8 cellular contexts compared by ENCODE assay signal in the genomic region with DNA sequence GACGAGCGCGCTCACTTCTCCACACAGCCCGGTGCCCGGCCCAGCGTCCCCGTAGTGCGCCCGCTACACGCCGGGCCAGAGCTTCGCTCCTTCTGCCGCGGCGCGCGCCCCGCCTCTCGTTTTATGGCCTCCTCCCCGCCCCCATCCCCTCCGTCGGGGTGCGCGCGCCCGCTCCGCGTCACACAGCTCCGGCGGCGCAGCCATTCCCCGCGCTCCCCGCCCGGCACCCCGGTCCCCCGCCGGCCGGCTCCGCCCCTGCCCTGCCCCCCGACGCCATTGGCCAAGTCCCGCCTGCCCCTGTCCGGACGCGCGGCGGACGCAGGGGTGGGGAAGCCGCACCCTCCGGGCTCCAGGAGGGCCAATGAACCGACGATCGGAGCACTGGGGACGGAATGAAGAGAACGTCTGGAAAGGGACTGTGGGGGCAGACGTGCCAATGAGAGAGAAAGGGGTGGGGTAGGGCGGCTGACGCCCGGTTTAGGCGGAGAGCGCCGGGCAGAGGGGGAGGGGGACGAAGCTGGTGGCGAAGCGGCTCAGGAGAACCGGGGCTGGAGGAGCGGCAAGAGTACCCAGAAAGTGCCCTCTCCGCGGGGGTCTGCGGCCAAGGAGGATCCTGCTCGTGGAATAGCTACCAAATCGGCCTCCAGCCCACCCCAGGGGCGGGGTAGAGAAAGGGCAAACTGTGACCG. TPM values are rescaled to one million over a fixed set of nuclear protein-coding genes. Genes with fewer than 3 reads are reported as not detected.
DNase-seq lines count a peak whose midpoint lies in the region; TF ChIP-seq lines count a peak whose summit lies in the region.

A gene with protein sequence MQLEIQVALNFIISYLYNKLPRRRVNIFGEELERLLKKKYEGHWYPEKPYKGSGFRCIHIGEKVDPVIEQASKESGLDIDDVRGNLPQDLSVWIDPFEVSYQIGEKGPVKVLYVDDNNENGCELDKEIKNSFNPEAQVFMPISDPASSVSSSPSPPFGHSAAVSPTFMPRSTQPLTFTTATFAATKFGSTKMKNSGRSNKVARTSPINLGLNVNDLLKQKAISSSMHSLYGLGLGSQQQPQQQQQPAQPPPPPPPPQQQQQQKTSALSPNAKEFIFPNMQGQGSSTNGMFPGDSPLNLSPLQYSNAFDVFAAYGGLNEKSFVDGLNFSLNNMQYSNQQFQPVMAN (minus strand): TSS at position 94 of the 689 bp plus-strand sequence. CDS start 2,337 bp downstream, outside the sequence.

- H3K9ac ChIP-seq in MM.1S (ENCODE audit: low read length): peak within 1 kb of the TSS; percentile 98

- H3K4me3 Mint-ChIP-seq in neural crest cell: peak within 1 kb of the TSS; percentile 99

- TF ChIP-seq EP300 in stomach (IDR thresholded peaks at IDR 0.05): no peak

- H3K36me3 ChIP-seq in HAP-1 (replicated peaks) (peaks cover 15% of the 10 kb centered on the region), MM.1S (replicated peaks; ENCODE audit: insufficient read depth, low read length) (peaks cover 4% of the 10 kb centered on the region; the same call in 1 of the 2 replicates), stomach (peaks cover 22 to 24% (median 23%) of the 10 kb centered on the region in 4 donors)

- peak in 3 of 4 donors; percentile 87 to 97 (median 95) for TF ChIP-seq POLR2A in stomach (IDR thresholded peaks at IDR 0.05)

- no peaks in the 10 kb centered on the region for H3K9me2 ChIP-seq in MM.1S (replicated peaks; ENCODE audit: insufficient read depth, low read length)

- no peaks in the 10 kb centered on the region for H3K9me3 ChIP-seq in HAP-1
- no peaks in the 10 kb centered on the region for H3K9me3 ChIP-seq in MM.1S (replicated peaks; ENCODE audit: insufficient read depth, low read length)
- H3K9me3 ChIP-seq in stomach: no peaks in the 10 kb centered on the region

- no peaks in the 10 kb centered on the region for H4K20me1 ChIP-seq in MM.1S (ENCODE audit: insufficient read depth, low read length)

- H3K27me3 ChIP-seq in HAP-1 (ENCODE audit: low read depth): no peaks in the 10 kb centered on the region
- no peaks in the 10 kb centered on the region for H3K27me3 ChIP-seq in MM.1S (replicated peaks; ENCODE audit: insufficient read depth, low read length)
- no peaks in the 10 kb centered on the region for H3K27me3 ChIP-seq in stomach

- peaks cover 48% of the 10 kb centered on the region for H3K4me1 Mint-ChIP-seq in neural crest cell

- intact Hi-C loops in stomach (cut with DNase I; ENCODE audit: low total_unique reads): no loop called here

- peak within 1 kb of the TSS; percentile 99 for H3K27ac Mint-ChIP-seq in neural crest cell (ENCODE audit: unreplicated experiment)

- H3K9me3 Mint-ChIP-seq in neural crest cell: no peaks in the 10 kb centered on the region

- peak within 1 kb of the TSS; percentile 70 for H3K4me3 ChIP-seq in HAP-1
- peak within 1 kb of the TSS; percentile 83 for H3K4me3 ChIP-seq in MM.1S (ENCODE audit: low read length)
- H3K4me3 ChIP-seq in stomach: peak within 1 kb of the TSS; percentile 84 to 99 (median 95)

- no peak for TF ChIP-seq CTCF in MM.1S (IDR thresholded peaks at IDR 0.05; ENCODE audit: low read length)
- no peak for TF ChIP-seq CTCF in neural crest cell (conservative IDR thresholded peaks at IDR 0.05)
- no peak for TF ChIP-seq CTCF in stomach (IDR thresholded peaks at IDR 0.05)

- peaks cover 25% of the 10 kb centered on the region for H3F3A ChIP-seq in MM.1S (ENCODE audit: insufficient read depth, low read length)

- peaks cover 3% of the 10 kb centered on the region for H3K27me3 Mint-ChIP-seq in neural crest cell (ENCODE audit: low read depth)

- H3K27ac ChIP-seq in MM.1S (ENCODE audit: low read length): peak within 1 kb of the TSS; percentile 90
- peak within 1 kb of the TSS; percentile 99 to 100 (median 100) for H3K27ac ChIP-seq in stomach

- peaks cover 3% of the 10 kb centered on the region for H3K36me3 Mint-ChIP-seq in neural crest cell (ENCODE audit: low read depth)

- peaks cover 23% of the 10 kb centered on the region for H3K4me1 ChIP-seq in HAP-1
- H3K4me1 ChIP-seq in MM.1S (ENCODE audit: low read length): peaks cover 14% of the 10 kb centered on the region
- peaks cover 31 to 56% (median 42%) of the 10 kb centered on the region in 4 donors for H3K4me1 ChIP-seq in stomach

- DNase-seq in G401 (ENCODE audit: low spot score) (peak; percentile 98), HAP-1 (ENCODE audit: low spot score in 2 of 2) (peak; percentile 92 to 98), MM.1S (peak; percentile 97), SHP77 treated with DMSO at 0.1 percent for 48 hours (lab: John Stamatoyannopoulos, UW) (peak; percentile 96), fibroblast of the conjunctiva (ENCODE audit: low read depth) (peak; percentile 95), neural crest cell (ENCODE audit: low read depth, low spot score) (peak; percentile 96), stomach (peak; percentile 98)
- DNase-seq in activated effector memory CD4-positive, alpha-beta T cell treated with anti-CD3 and anti-CD28 coated beads, Interleukin-2, amount 50 U/mL, for 16 hours: peak; percentile 99

- peak within 1 kb of the TSS; percentile 57; the same call in 1 of the 2 replicates for H2AFZ ChIP-seq in MM.1S (ENCODE audit: low read length)

- peaks cover 41% of the 10 kb centered on the region for H3K79me2 ChIP-seq in MM.1S (ENCODE audit: low read length)

- peak within 1 kb of the TSS; percentile 84 for H3K4me2 ChIP-seq in MM.1S (ENCODE audit: low read depth, low read length)

- 0 to 1% (median 0%) methylated on average over 21 to 75 of the region's 75 CpGs for WGBS in stomach, 5 donors

- in situ Hi-C loops in G401 (cut with HindIII; ENCODE audit: low sequenced_read_pairs) (no loop called here), HAP-1 (cut with MboI; ENCODE audit: low sequenced_read_pairs) (loop anchor here (5.0 to 10.0 kb wide), 2 partner anchors 91 to 288 kb away; a partner anchor contains a TSS)

RNA-seq across cellular contexts. Expression of the gene that starts here (rescaled TPM):
- total RNA-seq in G401 (2014; rRNA removed; shearing (Covaris generic)): 18.5 and 26.4 TPM in 2 replicates
- total RNA-seq in neural crest cell (26.2 and 29.5 TPM in 2 replicates), stomach (100 to 1,000 TPM in 3 of 5 donors, 10 to 100 TPM in 2; 69.4 to 346 (median 100) TPM)
- 10 to 100 TPM; 30.1 to 40.0 (median 39.9) TPM for polyA plus RNA-seq in stomach

Comparison
In these comparisons a context has a peak if more than half of its experiments do, and no peak if none do; other contexts are left out.
1. Peak in every context shown above with its lines: DNase-seq, H3K4me3 ChIP-seq and H3K27ac ChIP-seq.